Comparison of ENCODE assay signal across 13 cellular contexts in the genomic region with DNA sequence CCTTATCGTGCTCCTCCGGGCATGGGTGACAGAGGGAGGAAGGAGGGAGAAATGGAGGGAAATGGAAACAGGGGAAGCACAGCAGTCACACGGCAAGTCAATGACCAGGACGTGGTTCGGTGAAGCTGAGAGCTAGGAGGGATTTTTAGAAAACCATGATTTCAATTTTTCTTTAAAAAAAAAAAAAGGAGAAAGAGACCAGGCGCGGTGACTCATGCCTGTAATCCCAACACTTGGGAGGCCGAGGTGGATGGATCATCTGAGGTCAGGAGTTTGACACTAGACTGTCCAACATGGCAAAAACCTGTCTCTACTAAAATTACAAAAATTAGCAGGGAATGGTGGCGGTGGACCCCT. TPM values are rescaled to one million over a fixed set of nuclear protein-coding genes. Genes with fewer than 3 reads are reported as not detected.
A peak's percentile ranks its signal among the peaks of the same experiment; 100 is the strongest.
DNase-seq lines count a peak whose midpoint lies in the region; TF ChIP-seq lines count a peak whose summit lies in the region.
"Had no signal": no experiment of that assay in that cellular context is flagged by ENCODE, and none has a peak within 500 bp of the region (broad histone marks: within the 10 kb centered on the region; RNA-seq: fewer than 3 reads in every experiment).

No MANE protein-coding gene starts in this region.

- no peak overlapping the region for H3K9ac ChIP-seq in neural progenitor cell

- H4K20me1 ChIP-seq in neural progenitor cell (ENCODE audit: low read depth) = no peaks in the 10 kb centered on the region

- H3K4me2 ChIP-seq in neural progenitor cell = no peak overlapping the region

- H3K4me1 ChIP-seq in neural progenitor cell = no peaks in the 10 kb centered on the region

- H3K9me3 ChIP-seq in neural progenitor cell (ENCODE audit: low read depth) = no peaks in the 10 kb centered on the region
- H3K9me3 ChIP-seq: upper lobe of left lung had no signal

- TF ChIP-seq CTCF in neural progenitor cell (IDR thresholded peaks at IDR 0.05) = no peak

- H3K27ac Mint-ChIP-seq in IgD-negative memory B cell (peak overlapping the region in 2 of 3 donors; percentile 6 to 81), neural progenitor cell (no peak overlapping the region)

- H3K36me3 Mint-ChIP-seq in IgD-negative memory B cell (peaks cover 2% of the 10 kb centered on the region), neural progenitor cell (no peaks in the 10 kb centered on the region)

- no peak overlapping the region for H3K4me3 ChIP-seq in neural progenitor cell

- H3K9me3 Mint-ChIP-seq in IgD-negative memory B cell = no peaks in the 10 kb centered on the region
- no peaks in the 10 kb centered on the region for H3K9me3 Mint-ChIP-seq in neural progenitor cell

- no peaks in the 10 kb centered on the region for H3F3A ChIP-seq in neural progenitor cell (ENCODE audit: low read depth)

- DNase-seq in DMS53 (lab: John Stamatoyannopoulos, UW) (peak; percentile 26), DMS53 treated with DMSO at 0.1 percent for 48 hours (lab: John Stamatoyannopoulos, UW; ENCODE audit: unreplicated experiment) (no peak), amniotic epithelial cell (ENCODE audit: low read depth) (peak; percentile 71), neural progenitor cell (ENCODE audit: low spot score) (no peak), NCI-H446 (lab: John Stamatoyannopoulos, UW) (no peak), SHP77 treated with DMSO at 0.1 percent for 48 hours (lab: John Stamatoyannopoulos, UW) (no peak)
- DNase-seq in stimulated activated CD4-positive, alpha-beta T cell treated with anti-CD3 and anti-CD28 coated beads, Interleukin-15, amount 100 ng/mL, for 24 hours = no peak
- DNase-seq: GDM1, Kasumi-1 had no signal

- peaks cover 66% of the 10 kb centered on the region for H3K27me3 ChIP-seq in neural progenitor cell
- H3K27me3 ChIP-seq: upper lobe of left lung had no signal

- H3K27me3 Mint-ChIP-seq in IgD-negative memory B cell (peaks cover 32% of the 10 kb centered on the region), neural progenitor cell (ENCODE audit: insufficient read depth, low read depth) (peaks cover 26% of the 10 kb centered on the region)

- peaks cover 9 to 20% (median 18%) of the 10 kb centered on the region in 3 donors for H3K4me1 Mint-ChIP-seq in IgD-negative memory B cell
- H3K4me1 Mint-ChIP-seq in neural progenitor cell = peaks cover 8% of the 10 kb centered on the region

- no peaks in the 10 kb centered on the region for H3K79me2 ChIP-seq in neural progenitor cell (ENCODE audit: low read depth)

- H3K4me3 Mint-ChIP-seq in IgD-negative memory B cell (peak overlapping the region; percentile 14 to 90 (median 77)), neural progenitor cell (peak overlapping the region; percentile 7)

- H2AFZ ChIP-seq in neural progenitor cell (replicated peaks) = no peak overlapping the region

- H3K36me3 ChIP-seq in neural progenitor cell = no peaks in the 10 kb centered on the region
- H3K36me3 ChIP-seq: upper lobe of left lung had no signal

- H3K27ac ChIP-seq in neural progenitor cell = no peak overlapping the region
- H3K27ac ChIP-seq: 22Rv1 had no signal

RNA-seq across cellular contexts. Expression of gene TNFRSF9, which starts 0.8 kb away (rescaled TPM):
- polyA plus RNA-seq in IgD-negative memory B cell = not detected
- total RNA-seq in neural progenitor cell (ENCODE audit: low replicate concordance) = not detected in 2 replicates
- total RNA-seq: Right ventricle myocardium inferior had no signal

RNA-seq across cellular contexts. Expression of gene PARK7, which starts 20.1 kb away (rescaled TPM):
- polyA plus RNA-seq in IgD-negative memory B cell = 304 TPM
- 193 and 214 TPM in 2 replicates for total RNA-seq in neural progenitor cell (ENCODE audit: low replicate concordance)

Comparison
In these comparisons a context has a peak if more than half of its experiments do, and no peak if none do; other contexts are left out.
1. DNase-seq: peak in DMS53 (single experiment) and amniotic epithelial cell (single experiment); none in DMS53 treated with DMSO at 0.1 percent for 48 hours (single experiment), neural progenitor cell (single experiment), stimulated activated CD4-positive, alpha-beta T cell treated with anti-CD3 and anti-CD28 coated beads, Interleukin-15, amount 100 ng/mL, for 24 hours (single experiment), NCI-H446 (0 of 2) and SHP77 treated with DMSO at 0.1 percent for 48 hours (single experiment).